Comparison of ENCODE assay signal across 10 cellular contexts in the genomic region with DNA sequence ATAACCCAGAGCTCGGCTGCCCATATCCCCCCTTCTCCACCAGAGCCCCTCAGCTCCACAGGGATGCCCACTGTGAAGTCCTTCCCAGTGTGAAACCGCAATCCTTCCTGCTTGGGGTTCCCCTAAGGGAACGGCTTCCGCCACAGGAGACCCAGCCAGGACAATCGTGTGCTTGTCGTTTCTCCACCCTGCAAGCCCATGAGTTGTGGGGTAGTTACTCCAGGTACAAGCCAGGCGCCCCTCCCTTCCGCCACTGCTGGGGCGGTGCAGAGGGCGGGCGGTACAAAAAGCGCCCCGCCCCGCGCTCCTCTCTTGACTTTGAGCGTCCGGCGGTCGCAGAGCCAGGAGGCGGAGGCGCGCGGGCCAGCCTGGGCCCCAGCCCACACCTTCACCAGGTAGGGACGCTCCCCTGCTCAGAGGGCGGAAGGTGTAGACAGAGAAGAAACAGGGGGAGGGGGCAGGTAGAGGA. TPM values are rescaled to one million over a fixed set of nuclear protein-coding genes. Genes with fewer than 3 reads are reported as not detected.
DNase-seq lines count a peak whose midpoint lies in the region; ATAC-seq, FAIRE-seq and TF ChIP-seq lines count a peak whose summit lies in the region.
"Had no signal": no experiment of that assay in that cellular context is flagged by ENCODE, and none has a peak within 500 bp of the region (broad histone marks: within the 10 kb centered on the region; RNA-seq: fewer than 3 reads in every experiment).

A gene with protein sequence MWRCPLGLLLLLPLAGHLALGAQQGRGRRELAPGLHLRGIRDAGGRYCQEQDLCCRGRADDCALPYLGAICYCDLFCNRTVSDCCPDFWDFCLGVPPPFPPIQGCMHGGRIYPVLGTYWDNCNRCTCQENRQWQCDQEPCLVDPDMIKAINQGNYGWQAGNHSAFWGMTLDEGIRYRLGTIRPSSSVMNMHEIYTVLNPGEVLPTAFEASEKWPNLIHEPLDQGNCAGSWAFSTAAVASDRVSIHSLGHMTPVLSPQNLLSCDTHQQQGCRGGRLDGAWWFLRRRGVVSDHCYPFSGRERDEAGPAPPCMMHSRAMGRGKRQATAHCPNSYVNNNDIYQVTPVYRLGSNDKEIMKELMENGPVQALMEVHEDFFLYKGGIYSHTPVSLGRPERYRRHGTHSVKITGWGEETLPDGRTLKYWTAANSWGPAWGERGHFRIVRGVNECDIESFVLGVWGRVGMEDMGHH (plus strand): TSS at position 315 of the 469 bp plus-strand sequence. CDS start 634 bp downstream, outside the sequence.

- H3K27ac ChIP-seq in body of pancreas (peak within 1 kb of the TSS; percentile 88 to 94 (median 94)), keratinocyte (ENCODE audit: control insufficient read depth, insufficient read depth, low read length) (peak within 1 kb of the TSS; percentile 94)

- H3K27ac Mint-ChIP-seq in stimulated activated effector memory CD8-positive, alpha-beta T cell treated with anti-CD3 and anti-CD28 coated beads, Interleukin-12 subunit alpha, Interleukin-12 subunit beta, amount 100 ng/mL, for 72 hours, result no peak within 1 kb of the TSS

- peaks cover 45% of the 10 kb centered on the region for H3K79me2 ChIP-seq in keratinocyte (ENCODE audit: control insufficient read depth, insufficient read depth, low read length)

- H3K4me2 ChIP-seq in keratinocyte (ENCODE audit: control insufficient read depth, extremely low read depth, insufficient read depth, low read depth, low read length), result peak within 1 kb of the TSS; percentile 87

- H3K9me1 ChIP-seq in keratinocyte (ENCODE audit: control insufficient read depth, extremely low read depth, insufficient read depth, low read length), result peaks cover 3% of the 10 kb centered on the region

- WGBS in body of pancreas, 2 donors, result 17 to 33% methylated on average over 18 to 24 of the region's 25 CpGs

- TF ChIP-seq CTCF in body of pancreas (IDR thresholded peaks at IDR 0.05) (peak in 1 of 7 experiments; percentile 1), keratinocyte (optimal IDR thresholded peaks at IDR 0.05 in 1 of 3, IDR thresholded peaks at IDR 0.05 in 1 of 3, conservative IDR thresholded peaks at IDR 0.05 in 1 of 3; ENCODE audit: extremely low read depth in 1 of 3, insufficient read depth in 2 of 3, low read length in 3 of 3) (no peak)

- no peaks in the 10 kb centered on the region for H3K27me3 ChIP-seq in body of pancreas
- no peaks in the 10 kb centered on the region for H3K27me3 ChIP-seq in keratinocyte (ENCODE audit: control insufficient read depth, extremely low read depth, insufficient read depth, low read length)

- H4K20me1 ChIP-seq in keratinocyte (ENCODE audit: control insufficient read depth, extremely low read depth, insufficient read depth, low read length), result peaks cover 16% of the 10 kb centered on the region

- no peaks in the 10 kb centered on the region for H3K36me3 Mint-ChIP-seq in stimulated activated effector memory CD8-positive, alpha-beta T cell treated with anti-CD3 and anti-CD28 coated beads, Interleukin-12 subunit alpha, Interleukin-12 subunit beta, amount 100 ng/mL, for 72 hours

- H2AFZ ChIP-seq in keratinocyte (ENCODE audit: control insufficient read depth, low read length), result peak within 1 kb of the TSS; percentile 23

- ATAC-seq in body of pancreas, result peak; percentile 71
- peak; percentile 17 for ATAC-seq in stimulated activated effector memory CD8-positive, alpha-beta T cell treated with anti-CD3 and anti-CD28 coated beads, Interleukin-12 subunit alpha, Interleukin-12 subunit beta, amount 100 ng/mL, for 72 hours

- intact Hi-C loops in body of pancreas (cut with DNase I), result no loop called here

- H3K4me1 Mint-ChIP-seq in stimulated activated effector memory CD8-positive, alpha-beta T cell treated with anti-CD3 and anti-CD28 coated beads, Interleukin-12 subunit alpha, Interleukin-12 subunit beta, amount 100 ng/mL, for 72 hours, result peaks cover 13% of the 10 kb centered on the region

- H3K9ac ChIP-seq in keratinocyte (ENCODE audit: control insufficient read depth, extremely low read depth, insufficient read depth, low read length), result peak within 1 kb of the TSS; percentile 91

- peak; percentile 82 to 92 (median 89) for TF ChIP-seq POLR2A in body of pancreas (IDR thresholded peaks at IDR 0.05)

- H3K4me3 ChIP-seq in body of pancreas, result peak within 1 kb of the TSS in 1 of 2 donors; percentile 11
- H3K4me3 ChIP-seq in keratinocyte (ENCODE audit: control insufficient read depth in 2 of 3, extremely low read depth in 1 of 3, insufficient read depth in 2 of 3, low read depth in 1 of 3, low read length in 3 of 3), result peak within 1 kb of the TSS; percentile 73 to 99 (median 88)

- H3K4me1 ChIP-seq in body of pancreas, result peaks cover 55% of the 10 kb centered on the region
- H3K4me1 ChIP-seq in keratinocyte (ENCODE audit: control insufficient read depth, extremely low read depth, insufficient read depth, low read length), result peaks cover 71% of the 10 kb centered on the region

- no peaks in the 10 kb centered on the region for H3K9me3 ChIP-seq in body of pancreas
- no peaks in the 10 kb centered on the region for H3K9me3 ChIP-seq in keratinocyte (ENCODE audit: control insufficient read depth, low read depth, low read length)

- peak; percentile 55 for FAIRE-seq in keratinocyte (lab: Jason Lieb, UNC)
- FAIRE-seq: islet of Langerhans had no signal

- dilution Hi-C loops in keratinocyte (cut with MboI; ENCODE audit: extremely low pct_ligation_motif_present, low sequenced_read_pairs), result no loop called here

- peak; percentile 23 for DNase-seq in HK-2 (ENCODE audit: unreplicated experiment)
- DNase-seq in body of pancreas, result peak; percentile 68 to 79 (median 78)
- peak; percentile 96 for DNase-seq in keratinocyte (ENCODE audit: low read depth, low spot score)
- no peak for DNase-seq in stimulated activated effector memory CD8-positive, alpha-beta T cell treated with anti-CD3 and anti-CD28 coated beads, Interleukin-12 subunit alpha, Interleukin-12 subunit beta, amount 100 ng/mL, for 72 hours (ENCODE audit: low spot score in 2 of 2)
- no peak for DNase-seq in NCI-H82 treated with DMSO at 0.1 percent for 48 hours (lab: John Stamatoyannopoulos, UW; ENCODE audit: unreplicated experiment)
- no peak for DNase-seq in T-helper 1 cell
- DNase-seq in NCI-H524 (lab: John Stamatoyannopoulos, UW), result no peak
- DNase-seq in Ammon's horn (ENCODE audit: low spot score), result no peak
- DNase-seq: T-helper 2 cell had no signal

- H3K36me3 ChIP-seq in body of pancreas (replicated peaks in 1 of 2; ENCODE audit: insufficient read depth in 1 of 2, low read depth in 2 of 2) (no peaks in the 10 kb centered on the region), keratinocyte (ENCODE audit: control insufficient read depth in 2 of 2, extremely low read depth in 1 of 2, insufficient read depth in 2 of 2, low read length in 2 of 2) (peaks cover 8 to 14% of the 10 kb centered on the region in 2 experiments)

- H3K9me3 Mint-ChIP-seq in stimulated activated effector memory CD8-positive, alpha-beta T cell treated with anti-CD3 and anti-CD28 coated beads, Interleukin-12 subunit alpha, Interleukin-12 subunit beta, amount 100 ng/mL, for 72 hours, result no peaks in the 10 kb centered on the region

- no peak within 1 kb of the TSS for H3K4me3 Mint-ChIP-seq in stimulated activated effector memory CD8-positive, alpha-beta T cell treated with anti-CD3 and anti-CD28 coated beads, Interleukin-12 subunit alpha, Interleukin-12 subunit beta, amount 100 ng/mL, for 72 hours

RNA-seq across cellular contexts. Expression of the gene that starts here (rescaled TPM):
- total RNA-seq in body of pancreas, result 100 to 1,000 TPM in 1 of 2 donors, 10 to 100 TPM in 1; 47.2 to 148 TPM
- 189 to 315 TPM (median 275 TPM) in 3 replicates for polyA plus RNA-seq in keratinocyte
- polyA plus RNA-seq in keratinocyte (2011; ENCODE audit: low read depth), result 26.1 TPM
- polyA plus RNA-seq in keratinocyte (2011; cell fraction: cytosol; rRNA removed), result 110 and 149 TPM in 2 replicates
- polyA plus RNA-seq in keratinocyte (2011; cell fraction: nucleus; rRNA removed), result 323 and 403 TPM in 2 replicates
- 93.3 and 275 TPM in 2 replicates for polyA plus RNA-seq in keratinocyte (2012; ENCODE audit: low replicate concordance)
- polyA minus RNA-seq in keratinocyte, result 198 to 587 TPM (median 223 TPM) in 3 replicates
- 259 TPM for polyA minus RNA-seq in keratinocyte (2011; cell fraction: cytosol; rRNA and poly(A)+ RNA removed)
- 310 and 334 TPM in 2 replicates for polyA minus RNA-seq in keratinocyte (2011; cell fraction: nucleus; rRNA and poly(A)+ RNA removed)

Comparison
In these comparisons a context has a peak if more than half of its experiments do, and no peak if none do; other contexts are left out.
1. DNase-seq: peak in HK-2 (single experiment), body of pancreas (4 of 4) and keratinocyte (single experiment); none in stimulated activated effector memory CD8-positive, alpha-beta T cell treated with anti-CD3 and anti-CD28 coated beads, Interleukin-12 subunit alpha, Interleukin-12 subunit beta, amount 100 ng/mL, for 72 hours (0 of 2), NCI-H82 treated with DMSO at 0.1 percent for 48 hours (single experiment), T-helper 1 cell (0 of 5), NCI-H524 (0 of 2) and Ammon's horn (single experiment).